ENCODE assay signal across 16 cellular contexts in the genomic region with DNA sequence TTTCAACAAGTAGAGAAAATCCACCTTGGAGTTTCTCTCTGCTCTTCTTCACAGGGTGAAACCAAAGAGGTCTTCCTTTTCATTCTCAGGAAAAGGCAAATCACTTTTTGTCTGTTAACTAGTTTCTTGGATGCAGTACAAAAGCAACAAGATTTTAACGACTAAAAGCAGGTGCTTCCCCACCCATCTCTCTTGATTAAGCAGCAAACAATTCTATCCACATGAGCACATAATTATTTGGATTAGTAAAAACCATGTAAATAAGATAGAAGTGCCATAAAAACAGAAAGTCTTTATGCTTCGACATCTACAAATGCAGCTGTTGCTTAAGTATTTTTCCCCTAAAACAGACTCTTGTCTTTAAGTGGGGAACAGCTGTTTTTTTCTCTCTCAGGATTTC. TPM values are rescaled to one million over a fixed set of nuclear protein-coding genes. Genes with fewer than 3 reads are reported as not detected.
DNase-seq lines count a peak whose midpoint lies in the region; ATAC-seq, FAIRE-seq and TF ChIP-seq lines count a peak whose summit lies in the region.
"Had no signal": no experiment of that assay in that cellular context is flagged by ENCODE, and none has a peak within 500 bp of the region (broad histone marks: within the 10 kb centered on the region; RNA-seq: fewer than 3 reads in every experiment).

No MANE protein-coding gene starts in this region.

- H3K9me3 ChIP-seq in cardiac muscle cell (ENCODE audit: low read depth) (no peaks in the 10 kb centered on the region), right cardiac atrium (ENCODE audit: control insufficient read depth, low read length) (no peaks in the 10 kb centered on the region), endothelial cell of umbilical vein (replicated peaks; ENCODE audit: control insufficient read depth, insufficient read depth, low read length) (no peaks in the 10 kb centered on the region), neuronal stem cell (replicated peaks in 1 of 2; ENCODE audit: control insufficient read depth in 2 of 2, insufficient read depth in 1 of 2, low read depth in 1 of 2, low read length in 2 of 2) (no peaks in the 10 kb centered on the region), HAP-1 (no peaks in the 10 kb centered on the region)

- H3K36me3 ChIP-seq in cardiac muscle cell (no peaks in the 10 kb centered on the region), endothelial cell of umbilical vein (ENCODE audit: control insufficient read depth in 2 of 2, extremely low read depth in 1 of 2, insufficient read depth in 2 of 2, low read length in 2 of 2) (no peaks in the 10 kb centered on the region), neuronal stem cell (replicated peaks in 1 of 2; ENCODE audit: control insufficient read depth in 2 of 2, insufficient read depth in 2 of 2, low read length in 2 of 2) (peaks cover 2 to 15% of the 10 kb centered on the region in 2 donors), HAP-1 (replicated peaks) (no peaks in the 10 kb centered on the region)

- FAIRE-seq in endothelial cell of umbilical vein (lab: Jason Lieb, UNC) (no peak), GM19239 (lab: Jason Lieb, UNC) (no peak)
- FAIRE-seq: small intestine, urothelium cell line had no signal

- TF ChIP-seq CTCF in cardiac muscle cell (IDR thresholded peaks at IDR 0.05; ENCODE audit: low read depth, low read length) (no peak), endothelial cell of umbilical vein (IDR thresholded peaks at IDR 0.05; ENCODE audit: extremely low read depth in 1 of 2, insufficient read depth in 1 of 2, low read depth in 1 of 2, low read length in 2 of 2) (no peak), type B pancreatic cell (conservative IDR thresholded peaks at IDR 0.05) (no peak)

- H2BK12ac ChIP-seq in neuronal stem cell (ENCODE audit: low read length), result no peak overlapping the region

- POLR2A ChIA-PET in endothelial cell of umbilical vein (lab: Charles Lee), result no interaction called here

- CTCF ChIA-PET in endothelial cell of umbilical vein (lab: Charles Lee), result interaction anchor here (1.8 kb wide), 1 partner anchor 9 kb away, joined by 5 read pairs; no protein-coding TSS in a partner anchor

- H3K9me3 Mint-ChIP-seq in type B pancreatic cell, result no peaks in the 10 kb centered on the region
- H3K9me3 Mint-ChIP-seq: activated T-helper 1 cell treated with anti-CD3 and anti-CD28 coated beads, Interleukin-12 subunit alpha, Interleukin-12 subunit beta, Interleukin-2, Interleukin-4 antibody, amounts not matched to agents 30 ng/mL and 10 ng/mL and 1 ng/mL, durations not matched to agents 14 hours and 24 hours and 36 hours had no signal

- dilution Hi-C loops in endothelial cell of umbilical vein (cut with MboI; ENCODE audit: extremely low pct_ligation_motif_present, low sequenced_read_pairs), result no loop called here

- H3K79me2 ChIP-seq in endothelial cell of umbilical vein (ENCODE audit: control insufficient read depth, insufficient read depth, low read length), result no peaks in the 10 kb centered on the region

- H3K14ac ChIP-seq in neuronal stem cell (ENCODE audit: low read length), result no peak overlapping the region

- no peak overlapping the region for H3K4ac ChIP-seq in neuronal stem cell (ENCODE audit: low read length)

- H3K36me3 Mint-ChIP-seq in type B pancreatic cell, result peaks cover 8% of the 10 kb centered on the region

- H2BK120ac ChIP-seq in neuronal stem cell (ENCODE audit: low read depth, low read length), result no peak overlapping the region

- peaks cover 18% of the 10 kb centered on the region for H3K4me1 Mint-ChIP-seq in type B pancreatic cell (ENCODE audit: unreplicated experiment)

- H2AFZ ChIP-seq in endothelial cell of umbilical vein (ENCODE audit: low read depth, low read length), result no peak overlapping the region
- no peak overlapping the region for H2AFZ ChIP-seq in neuronal stem cell (ENCODE audit: low read length)
- H2AFZ ChIP-seq: GM23248 had no signal

- H3K27me3 ChIP-seq in cardiac muscle cell (no peaks in the 10 kb centered on the region), right cardiac atrium (ENCODE audit: control insufficient read depth, insufficient read depth) (no peaks in the 10 kb centered on the region), endothelial cell of umbilical vein (ENCODE audit: control insufficient read depth in 2 of 2, insufficient read depth in 2 of 2, low read length in 2 of 2) (no peaks in the 10 kb centered on the region), neuronal stem cell (ENCODE audit: control insufficient read depth in 3 of 3, insufficient read depth in 3 of 3, low read depth in 1 of 3, low read length in 3 of 3) (no peaks in the 10 kb centered on the region), HAP-1 (ENCODE audit: low read depth) (no peaks in the 10 kb centered on the region)

- DNase-seq in cardiac muscle cell (ENCODE audit: low read depth in 1 of 2, low spot score in 1 of 2) (no peak), right cardiac atrium (no peak), endothelial cell of umbilical vein (ENCODE audit: low read depth, low spot score) (peak; percentile 64), neuronal stem cell (ENCODE audit: low spot score) (no peak), type B pancreatic cell (ENCODE audit: extremely low spot score, unreplicated experiment) (no peak), HAP-1 (ENCODE audit: low spot score in 2 of 2) (no peak), AG08396 (ENCODE audit: low spot score) (no peak), GM19239 (ENCODE audit: insufficient read length, low spot score) (no peak)
- DNase-seq: ACHN, GM23248, NCI-H1092, T-helper 1 cell had no signal

- in situ Hi-C loops in HAP-1 (cut with MboI; ENCODE audit: low sequenced_read_pairs), result no loop called here

- H4K20me1 ChIP-seq in endothelial cell of umbilical vein (replicated peaks; ENCODE audit: control insufficient read depth, extremely low read depth, insufficient read depth, low read length), result no peaks in the 10 kb centered on the region

- intact Hi-C loops in right cardiac atrium (cut with DNase I), result no loop called here
- intact Hi-C loops in endothelial cell of umbilical vein (cut with micrococcal nuclease), result loop anchor here (5.0 kb wide), 1 partner anchor 34 kb away; no protein-coding TSS in a partner anchor

- no peak overlapping the region for H4K91ac ChIP-seq in neuronal stem cell (ENCODE audit: low read depth, low read length, poor library complexity)

- H2AK5ac ChIP-seq in neuronal stem cell (ENCODE audit: low read depth, low read length), result no peak overlapping the region

- WGBS in right cardiac atrium, result 41% methylated on average over 2 of the region's 2 CpGs
- WGBS in neuronal stem cell (ENCODE audit: extremely low coverage in 2 of 2, insufficient read length in 2 of 2, insufficient replicate concordance in 1 of 2), 2 donors, result no CpG with 5 or more reads among the region's 2 CpGs

- no peak overlapping the region for H3K18ac ChIP-seq in neuronal stem cell (ENCODE audit: low read length)

- no peak overlapping the region for H3K4me3 Mint-ChIP-seq in type B pancreatic cell
- H3K4me3 Mint-ChIP-seq: activated T-helper 1 cell treated with anti-CD3 and anti-CD28 coated beads, Interleukin-12 subunit alpha, Interleukin-12 subunit beta, Interleukin-2, Interleukin-4 antibody, amounts not matched to agents 30 ng/mL and 10 ng/mL and 1 ng/mL, durations not matched to agents 14 hours and 24 hours and 36 hours had no signal

- H3K4me2 ChIP-seq in endothelial cell of umbilical vein (ENCODE audit: insufficient read depth, low read length), result no peak overlapping the region
- no peak overlapping the region for H3K4me2 ChIP-seq in neuronal stem cell (ENCODE audit: insufficient read depth, low read length, poor library complexity, severe bottlenecking)

- no peak for TF ChIP-seq POLR2A in endothelial cell of umbilical vein (IDR thresholded peaks at IDR 0.05; ENCODE audit: low read depth, low read length)

- no peak overlapping the region for H2BK15ac ChIP-seq in neuronal stem cell (ENCODE audit: low read length)

- H3K4me1 ChIP-seq in cardiac muscle cell (ENCODE audit: low read depth) (peaks cover 9% of the 10 kb centered on the region), right cardiac atrium (ENCODE audit: control insufficient read depth, insufficient read depth, low read length) (peaks cover 2% of the 10 kb centered on the region), endothelial cell of umbilical vein (ENCODE audit: control insufficient read depth, extremely low read depth, insufficient read depth, low read length) (no peaks in the 10 kb centered on the region), neuronal stem cell (ENCODE audit: control insufficient read depth in 2 of 2, insufficient read depth in 1 of 2, low read depth in 1 of 2, low read length in 2 of 2) (peaks cover 13 to 19% of the 10 kb centered on the region in 2 donors), HAP-1 (no peaks in the 10 kb centered on the region)

- no peak for ATAC-seq in right cardiac atrium

- BruUV-seq in endothelial cell of umbilical vein (replicated peaks; lab: Mats Ljungman, UMichigan), result no TSS peak

- H2BK5ac ChIP-seq in neuronal stem cell (ENCODE audit: low read length), result no peak overlapping the region

- H3K27ac ChIP-seq in cardiac muscle cell (peak overlapping the region; percentile 35), right cardiac atrium (ENCODE audit: low read length) (no peak overlapping the region), endothelial cell of umbilical vein (ENCODE audit: insufficient read depth, low read depth, low read length) (no peak overlapping the region), neuronal stem cell (replicated peaks; ENCODE audit: low read length) (peak overlapping the region; percentile 96)
- H3K27ac ChIP-seq: GM23248, RWPE1 had no signal

- no peak overlapping the region for H3K23ac ChIP-seq in neuronal stem cell (ENCODE audit: low read depth, low read length, poor library complexity)

- no peak overlapping the region for H4K8ac ChIP-seq in neuronal stem cell (ENCODE audit: low read depth, low read length)

- no peaks in the 10 kb centered on the region for H3K9me1 ChIP-seq in endothelial cell of umbilical vein (replicated peaks; ENCODE audit: control insufficient read depth, extremely low read depth, insufficient read depth, low read length)

- no peaks in the 10 kb centered on the region for H3K27me3 Mint-ChIP-seq in type B pancreatic cell

- H3K27ac Mint-ChIP-seq in type B pancreatic cell, result peak overlapping the region; percentile 19
- H3K27ac Mint-ChIP-seq: activated T-helper 1 cell treated with anti-CD3 and anti-CD28 coated beads, Interleukin-12 subunit alpha, Interleukin-12 subunit beta, Interleukin-2, Interleukin-4 antibody, amounts not matched to agents 30 ng/mL and 10 ng/mL and 1 ng/mL, durations not matched to agents 14 hours and 24 hours and 36 hours had no signal

- H3K79me1 ChIP-seq in neuronal stem cell (ENCODE audit: low read depth, low read length), result peaks cover 3% of the 10 kb centered on the region

- no peak overlapping the region for H3K4me3 ChIP-seq in cardiac muscle cell
- H3K4me3 ChIP-seq in right cardiac atrium (ENCODE audit: low read length), result no peak overlapping the region
- no peak overlapping the region for H3K4me3 ChIP-seq in endothelial cell of umbilical vein (replicated peaks in 1 of 3; ENCODE audit: insufficient read depth in 1 of 3, low read depth in 1 of 3, low read length in 3 of 3)
- H3K4me3 ChIP-seq in neuronal stem cell (ENCODE audit: low read length in 2 of 2), result no peak overlapping the region
- H3K4me3 ChIP-seq in HAP-1, result no peak overlapping the region
- H3K4me3 ChIP-seq: GM23248 had no signal

- H3K9ac ChIP-seq in endothelial cell of umbilical vein (replicated peaks; ENCODE audit: extremely low read depth, insufficient read depth, low read length) (no peak overlapping the region), neuronal stem cell (ENCODE audit: low read depth, low read length, poor library complexity) (no peak overlapping the region)
- H3K9ac ChIP-seq: GM23248 had no signal

RNA-seq across cellular contexts. Expression of a gene that starts 37.4 kb away (rescaled TPM):
- total RNA-seq in cardiac muscle cell, result 9.4 and 12.4 TPM in 2 replicates
- polyA plus RNA-seq in cardiac muscle cell, result 9.6 and 10.6 TPM in 2 replicates
- 10 to 100 TPM; 23.5 to 65.6 (median 24.0) TPM for total RNA-seq in right cardiac atrium
- 7.5 TPM for polyA plus RNA-seq in right cardiac atrium
- 13.5 and 14.2 TPM in 2 replicates for total RNA-seq in endothelial cell of umbilical vein
- 6.5 and 9.3 TPM in 2 replicates for polyA plus RNA-seq in endothelial cell of umbilical vein
- polyA plus RNA-seq in endothelial cell of umbilical vein (2011; cell fraction: cytosol; rRNA removed), result 4.5 and 5.8 TPM in 2 replicates
- polyA plus RNA-seq in endothelial cell of umbilical vein (2011; cell fraction: nucleus; rRNA removed), result 11.7 and 16.5 TPM in 2 replicates
- polyA plus RNA-seq in endothelial cell of umbilical vein (2012), result 5.4 and 10.4 TPM in 2 replicates
- 21.0 and 29.7 TPM in 2 replicates for polyA minus RNA-seq in endothelial cell of umbilical vein
- 14.0 TPM for polyA minus RNA-seq in endothelial cell of umbilical vein (2011; cell fraction: cytosol; rRNA and poly(A)+ RNA removed)
- polyA minus RNA-seq in endothelial cell of umbilical vein (2011; cell fraction: nucleus; rRNA and poly(A)+ RNA removed), result 11.0 and 14.6 TPM in 2 replicates
- 80.7 TPM for polyA plus RNA-seq in neuronal stem cell (2013, experiment 1 of 2)
- 79.9 TPM for polyA plus RNA-seq in neuronal stem cell (2013, experiment 2 of 2)
- total RNA-seq in type B pancreatic cell (ENCODE audit: low replicate concordance), result 45.5 and 54.5 TPM in 2 replicates

RNA-seq across cellular contexts. Expression of a gene that starts 57.9 kb away (rescaled TPM):
- total RNA-seq in cardiac muscle cell, result 22.6 and 45.2 TPM in 2 replicates
- 13.3 and 14.3 TPM in 2 replicates for polyA plus RNA-seq in cardiac muscle cell
- 10 to 100 TPM; 50.3 to 61.3 (median 57.1) TPM for total RNA-seq in right cardiac atrium
- polyA plus RNA-seq in right cardiac atrium, result 34.5 TPM
- total RNA-seq in endothelial cell of umbilical vein, result 29.8 and 30.4 TPM in 2 replicates
- polyA plus RNA-seq in endothelial cell of umbilical vein, result 7.8 and 13.5 TPM in 2 replicates
- 17.3 and 20.2 TPM in 2 replicates for polyA plus RNA-seq in endothelial cell of umbilical vein (2011; cell fraction: cytosol; rRNA removed)
- polyA plus RNA-seq in endothelial cell of umbilical vein (2011; cell fraction: nucleus; rRNA removed), result 21.4 and 23.3 TPM in 2 replicates
- 32.9 and 37.3 TPM in 2 replicates for polyA plus RNA-seq in endothelial cell of umbilical vein (2012)
- polyA minus RNA-seq in endothelial cell of umbilical vein, result 16.7 and 17.1 TPM in 2 replicates
- polyA minus RNA-seq in endothelial cell of umbilical vein (2011; cell fraction: cytosol; rRNA and poly(A)+ RNA removed), result 6.3 TPM
- 24.3 and 32.6 TPM in 2 replicates for polyA minus RNA-seq in endothelial cell of umbilical vein (2011; cell fraction: nucleus; rRNA and poly(A)+ RNA removed)
- polyA plus RNA-seq in neuronal stem cell (2013, experiment 1 of 2), result 31.0 TPM
- polyA plus RNA-seq in neuronal stem cell (2013, experiment 2 of 2), result 30.9 TPM
- total RNA-seq in type B pancreatic cell (ENCODE audit: low replicate concordance), result 34.8 and 42.4 TPM in 2 replicates

Comparison
In these comparisons a context has a peak if more than half of its experiments do, and no peak if none do; other contexts are left out.
1. H3K27ac ChIP-seq: peak in cardiac muscle cell (single experiment) and neuronal stem cell (single experiment); none in right cardiac atrium (single experiment) and endothelial cell of umbilical vein (single experiment).